ENCODE assay signal across 2 cellular contexts in the genomic region with DNA sequence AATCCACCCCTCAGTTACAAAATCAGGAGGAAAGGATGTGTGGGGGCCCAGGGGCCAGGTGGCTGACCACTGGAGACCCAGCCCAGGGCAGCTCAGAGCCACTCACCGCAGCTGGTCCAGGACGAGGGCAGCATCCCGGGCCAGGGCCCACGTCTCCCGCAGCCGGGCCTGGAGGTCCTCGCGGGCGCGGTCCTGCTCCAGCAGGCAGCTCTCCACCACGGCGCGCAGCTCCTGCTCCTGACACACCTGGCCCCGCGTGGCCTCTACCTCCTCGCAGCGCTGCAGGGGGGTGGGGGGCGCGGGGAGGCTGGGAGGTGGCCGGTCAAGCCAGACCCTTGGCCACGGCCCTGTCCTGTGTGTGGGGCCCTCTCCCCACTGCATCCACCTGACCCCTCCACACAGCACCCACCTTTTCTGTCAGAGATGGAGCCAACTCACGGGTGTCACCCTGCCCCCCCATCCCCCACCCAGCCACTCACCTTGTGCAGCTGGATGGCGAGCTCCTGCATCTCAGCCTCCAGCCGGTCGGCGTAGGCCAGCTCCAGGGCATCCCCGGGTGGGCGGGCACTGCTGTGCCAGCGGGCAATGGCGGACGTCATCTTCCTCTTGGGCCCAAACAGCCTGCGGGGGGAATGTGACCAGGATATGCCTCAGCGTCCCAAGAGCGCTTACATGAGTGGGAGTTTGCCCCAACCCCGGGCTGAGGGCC.
TF ChIP-seq lines count a peak whose summit lies in the region.

No MANE protein-coding gene starts in this region.

TF ChIP-seq in SK-N-SH, 30 proteins besides CTCF, POLR2A, EP300 and RAD21 (continued from another document):
- TF ChIP-seq, protein P1, sequence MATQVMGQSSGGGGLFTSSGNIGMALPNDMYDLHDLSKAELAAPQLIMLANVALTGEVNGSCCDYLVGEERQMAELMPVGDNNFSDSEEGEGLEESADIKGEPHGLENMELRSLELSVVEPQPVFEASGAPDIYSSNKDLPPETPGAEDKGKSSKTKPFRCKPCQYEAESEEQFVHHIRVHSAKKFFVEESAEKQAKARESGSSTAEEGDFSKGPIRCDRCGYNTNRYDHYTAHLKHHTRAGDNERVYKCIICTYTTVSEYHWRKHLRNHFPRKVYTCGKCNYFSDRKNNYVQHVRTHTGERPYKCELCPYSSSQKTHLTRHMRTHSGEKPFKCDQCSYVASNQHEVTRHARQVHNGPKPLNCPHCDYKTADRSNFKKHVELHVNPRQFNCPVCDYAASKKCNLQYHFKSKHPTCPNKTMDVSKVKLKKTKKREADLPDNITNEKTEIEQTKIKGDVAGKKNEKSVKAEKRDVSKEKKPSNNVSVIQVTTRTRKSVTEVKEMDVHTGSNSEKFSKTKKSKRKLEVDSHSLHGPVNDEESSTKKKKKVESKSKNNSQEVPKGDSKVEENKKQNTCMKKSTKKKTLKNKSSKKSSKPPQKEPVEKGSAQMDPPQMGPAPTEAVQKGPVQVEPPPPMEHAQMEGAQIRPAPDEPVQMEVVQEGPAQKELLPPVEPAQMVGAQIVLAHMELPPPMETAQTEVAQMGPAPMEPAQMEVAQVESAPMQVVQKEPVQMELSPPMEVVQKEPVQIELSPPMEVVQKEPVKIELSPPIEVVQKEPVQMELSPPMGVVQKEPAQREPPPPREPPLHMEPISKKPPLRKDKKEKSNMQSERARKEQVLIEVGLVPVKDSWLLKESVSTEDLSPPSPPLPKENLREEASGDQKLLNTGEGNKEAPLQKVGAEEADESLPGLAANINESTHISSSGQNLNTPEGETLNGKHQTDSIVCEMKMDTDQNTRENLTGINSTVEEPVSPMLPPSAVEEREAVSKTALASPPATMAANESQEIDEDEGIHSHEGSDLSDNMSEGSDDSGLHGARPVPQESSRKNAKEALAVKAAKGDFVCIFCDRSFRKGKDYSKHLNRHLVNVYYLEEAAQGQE (IDR thresholded peaks at IDR 0.05; ENCODE audit: low read depth, low read length) = no peak
- TF ChIP-seq CHD2 (IDR thresholded peaks at IDR 0.05; ENCODE audit: low read length, partially characterized antibody) = no peak
- no peak for TF ChIP-seq MXI1 (IDR thresholded peaks at IDR 0.05; ENCODE audit: low read depth, low read length)
- no peak for TF ChIP-seq ELF1 (IDR thresholded peaks at IDR 0.05)
- TF ChIP-seq RXRA (IDR thresholded peaks at IDR 0.05; ENCODE audit: borderline replicate concordance, low read depth) = no peak
- no peak for TF ChIP-seq TEAD4 (IDR thresholded peaks at IDR 0.05; ENCODE audit: borderline replicate concordance, insufficient read depth)
- no peak for TF ChIP-seq NRF1 (IDR thresholded peaks at IDR 0.05; ENCODE audit: low read depth, low read length)
- TF ChIP-seq YY1 (IDR thresholded peaks at IDR 0.05; ENCODE audit: low read depth) = no peak
- no peak for TF ChIP-seq TCF12 (IDR thresholded peaks at IDR 0.05)
- no peak for TF ChIP-seq JUND (IDR thresholded peaks at IDR 0.05)
- TF ChIP-seq NFIC (IDR thresholded peaks at IDR 0.05; ENCODE audit: borderline replicate concordance) = no peak
- no peak for TF ChIP-seq TAF1 (IDR thresholded peaks at IDR 0.05; ENCODE audit: borderline replicate concordance, low read depth, low read length)

TF ChIP-seq in SK-N-SH treated with all-trans-retinoic acid at 6 μM for 48 hours, 23 proteins besides CTCF, POLR2A, EP300 and RAD21 (continued from another document):
- TF ChIP-seq, protein P2, sequence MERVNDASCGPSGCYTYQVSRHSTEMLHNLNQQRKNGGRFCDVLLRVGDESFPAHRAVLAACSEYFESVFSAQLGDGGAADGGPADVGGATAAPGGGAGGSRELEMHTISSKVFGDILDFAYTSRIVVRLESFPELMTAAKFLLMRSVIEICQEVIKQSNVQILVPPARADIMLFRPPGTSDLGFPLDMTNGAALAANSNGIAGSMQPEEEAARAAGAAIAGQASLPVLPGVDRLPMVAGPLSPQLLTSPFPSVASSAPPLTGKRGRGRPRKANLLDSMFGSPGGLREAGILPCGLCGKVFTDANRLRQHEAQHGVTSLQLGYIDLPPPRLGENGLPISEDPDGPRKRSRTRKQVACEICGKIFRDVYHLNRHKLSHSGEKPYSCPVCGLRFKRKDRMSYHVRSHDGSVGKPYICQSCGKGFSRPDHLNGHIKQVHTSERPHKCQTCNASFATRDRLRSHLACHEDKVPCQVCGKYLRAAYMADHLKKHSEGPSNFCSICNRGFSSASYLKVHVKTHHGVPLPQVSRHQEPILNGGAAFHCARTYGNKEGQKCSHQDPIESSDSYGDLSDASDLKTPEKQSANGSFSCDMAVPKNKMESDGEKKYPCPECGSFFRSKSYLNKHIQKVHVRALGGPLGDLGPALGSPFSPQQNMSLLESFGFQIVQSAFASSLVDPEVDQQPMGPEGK (CRISPR knock-in tag; IDR thresholded peaks at IDR 0.05; ENCODE audit: borderline replicate concordance) = no peak
- TF ChIP-seq TOX (CRISPR knock-in tag; IDR thresholded peaks at IDR 0.05; ENCODE audit: borderline replicate concordance) (no peak), ZNF8 (CRISPR knock-in tag; IDR thresholded peaks at IDR 0.05) (no peak), GLIS3 (CRISPR knock-in tag; IDR thresholded peaks at IDR 0.05) (no peak), ZNF565 (CRISPR knock-in tag; conservative IDR thresholded peaks at IDR 0.05; ENCODE audit: low read depth) (no peak), ZFP30 (CRISPR knock-in tag; IDR thresholded peaks at IDR 0.05) (no peak), OSR1 (CRISPR knock-in tag; IDR thresholded peaks at IDR 0.05) (no peak), ZC3H10 (CRISPR knock-in tag; IDR thresholded peaks at IDR 0.05) (no peak), ARNTL (CRISPR knock-in tag; IDR thresholded peaks at IDR 0.05; ENCODE audit: borderline replicate concordance, low read depth) (no peak), CSDC2 (CRISPR knock-in tag; IDR thresholded peaks at IDR 0.05) (no peak), ZNF70 (CRISPR knock-in tag; IDR thresholded peaks at IDR 0.05) (no peak), ZFP3 (CRISPR knock-in tag; IDR thresholded peaks at IDR 0.05) (no peak), ISL1 (CRISPR knock-in tag; IDR thresholded peaks at IDR 0.05) (no peak), ESRRG (CRISPR knock-in tag; IDR thresholded peaks at IDR 0.05) (no peak)
- TF ChIP-seq, protein P3, sequence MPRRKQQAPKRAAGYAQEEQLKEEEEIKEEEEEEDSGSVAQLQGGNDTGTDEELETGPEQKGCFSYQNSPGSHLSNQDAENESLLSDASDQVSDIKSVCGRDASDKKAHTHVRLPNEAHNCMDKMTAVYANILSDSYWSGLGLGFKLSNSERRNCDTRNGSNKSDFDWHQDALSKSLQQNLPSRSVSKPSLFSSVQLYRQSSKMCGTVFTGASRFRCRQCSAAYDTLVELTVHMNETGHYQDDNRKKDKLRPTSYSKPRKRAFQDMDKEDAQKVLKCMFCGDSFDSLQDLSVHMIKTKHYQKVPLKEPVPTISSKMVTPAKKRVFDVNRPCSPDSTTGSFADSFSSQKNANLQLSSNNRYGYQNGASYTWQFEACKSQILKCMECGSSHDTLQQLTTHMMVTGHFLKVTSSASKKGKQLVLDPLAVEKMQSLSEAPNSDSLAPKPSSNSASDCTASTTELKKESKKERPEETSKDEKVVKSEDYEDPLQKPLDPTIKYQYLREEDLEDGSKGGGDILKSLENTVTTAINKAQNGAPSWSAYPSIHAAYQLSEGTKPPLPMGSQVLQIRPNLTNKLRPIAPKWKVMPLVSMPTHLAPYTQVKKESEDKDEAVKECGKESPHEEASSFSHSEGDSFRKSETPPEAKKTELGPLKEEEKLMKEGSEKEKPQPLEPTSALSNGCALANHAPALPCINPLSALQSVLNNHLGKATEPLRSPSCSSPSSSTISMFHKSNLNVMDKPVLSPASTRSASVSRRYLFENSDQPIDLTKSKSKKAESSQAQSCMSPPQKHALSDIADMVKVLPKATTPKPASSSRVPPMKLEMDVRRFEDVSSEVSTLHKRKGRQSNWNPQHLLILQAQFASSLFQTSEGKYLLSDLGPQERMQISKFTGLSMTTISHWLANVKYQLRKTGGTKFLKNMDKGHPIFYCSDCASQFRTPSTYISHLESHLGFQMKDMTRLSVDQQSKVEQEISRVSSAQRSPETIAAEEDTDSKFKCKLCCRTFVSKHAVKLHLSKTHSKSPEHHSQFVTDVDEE (CRISPR knock-in tag; IDR thresholded peaks at IDR 0.05) = no peak
- TF ChIP-seq, protein P4, sequence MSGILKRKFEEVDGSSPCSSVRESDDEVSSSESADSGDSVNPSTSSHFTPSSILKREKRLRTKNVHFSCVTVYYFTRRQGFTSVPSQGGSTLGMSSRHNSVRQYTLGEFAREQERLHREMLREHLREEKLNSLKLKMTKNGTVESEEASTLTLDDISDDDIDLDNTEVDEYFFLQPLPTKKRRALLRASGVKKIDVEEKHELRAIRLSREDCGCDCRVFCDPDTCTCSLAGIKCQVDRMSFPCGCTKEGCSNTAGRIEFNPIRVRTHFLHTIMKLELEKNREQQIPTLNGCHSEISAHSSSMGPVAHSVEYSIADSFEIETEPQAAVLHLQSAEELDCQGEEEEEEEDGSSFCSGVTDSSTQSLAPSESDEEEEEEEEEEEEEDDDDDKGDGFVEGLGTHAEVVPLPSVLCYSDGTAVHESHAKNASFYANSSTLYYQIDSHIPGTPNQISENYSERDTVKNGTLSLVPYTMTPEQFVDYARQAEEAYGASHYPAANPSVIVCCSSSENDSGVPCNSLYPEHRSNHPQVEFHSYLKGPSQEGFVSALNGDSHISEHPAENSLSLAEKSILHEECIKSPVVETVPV (CRISPR knock-in tag; IDR thresholded peaks at IDR 0.05) = no peak
- TF ChIP-seq, protein P5, sequence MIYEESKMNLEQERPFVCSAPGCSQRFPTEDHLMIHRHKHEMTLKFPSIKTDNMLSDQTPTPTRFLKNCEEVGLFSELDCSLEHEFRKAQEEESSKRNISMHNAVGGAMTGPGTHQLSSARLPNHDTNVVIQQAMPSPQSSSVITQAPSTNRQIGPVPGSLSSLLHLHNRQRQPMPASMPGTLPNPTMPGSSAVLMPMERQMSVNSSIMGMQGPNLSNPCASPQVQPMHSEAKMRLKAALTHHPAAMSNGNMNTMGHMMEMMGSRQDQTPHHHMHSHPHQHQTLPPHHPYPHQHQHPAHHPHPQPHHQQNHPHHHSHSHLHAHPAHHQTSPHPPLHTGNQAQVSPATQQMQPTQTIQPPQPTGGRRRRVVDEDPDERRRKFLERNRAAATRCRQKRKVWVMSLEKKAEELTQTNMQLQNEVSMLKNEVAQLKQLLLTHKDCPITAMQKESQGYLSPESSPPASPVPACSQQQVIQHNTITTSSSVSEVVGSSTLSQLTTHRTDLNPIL (CRISPR knock-in tag; IDR thresholded peaks at IDR 0.05; ENCODE audit: low read depth) = no peak
- TF ChIP-seq, protein P6, sequence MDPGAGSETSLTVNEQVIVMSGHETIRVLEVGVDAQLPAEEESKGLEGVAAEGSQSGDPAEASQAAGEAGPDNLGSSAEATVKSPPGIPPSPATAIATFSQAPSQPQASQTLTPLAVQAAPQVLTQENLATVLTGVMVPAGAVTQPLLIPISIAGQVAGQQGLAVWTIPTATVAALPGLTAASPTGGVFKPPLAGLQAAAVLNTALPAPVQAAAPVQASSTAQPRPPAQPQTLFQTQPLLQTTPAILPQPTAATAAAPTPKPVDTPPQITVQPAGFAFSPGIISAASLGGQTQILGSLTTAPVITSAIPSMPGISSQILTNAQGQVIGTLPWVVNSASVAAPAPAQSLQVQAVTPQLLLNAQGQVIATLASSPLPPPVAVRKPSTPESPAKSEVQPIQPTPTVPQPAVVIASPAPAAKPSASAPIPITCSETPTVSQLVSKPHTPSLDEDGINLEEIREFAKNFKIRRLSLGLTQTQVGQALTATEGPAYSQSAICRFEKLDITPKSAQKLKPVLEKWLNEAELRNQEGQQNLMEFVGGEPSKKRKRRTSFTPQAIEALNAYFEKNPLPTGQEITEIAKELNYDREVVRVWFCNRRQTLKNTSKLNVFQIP (CRISPR knock-in tag; IDR thresholded peaks at IDR 0.05; ENCODE audit: borderline replicate concordance, low read depth) = no peak
TF ChIP-seq in SK-N-SH treated with all-trans-retinoic acid at 6 μM for 48 hours: peak in this region for 0.
